17 cellular contexts compared by ENCODE assay signal in genomic region chr3:46874430-46874829, GRCh38. TPM values are rescaled to one million over a fixed set of nuclear protein-coding genes. Genes with fewer than 3 reads are reported as not detected.
DNase-seq lines count a peak whose midpoint lies in the region; ATAC-seq and TF ChIP-seq lines count a peak whose summit lies in the region.
"Had no signal": no experiment of that assay in that cellular context is flagged by ENCODE, and none has a peak within 500 bp of the region (broad histone marks: within the 10 kb centered on the region; RNA-seq: fewer than 3 reads in every experiment).

No MANE protein-coding gene starts in this region.

- POLR2A ChIA-PET in HEK293T (lab: Yijun Ruan, JAX), result interaction anchor here (1.0 to 1.5 kb wide), 2 partner anchors 12 to 29 kb away, joined by 3 read pairs; partner anchors contain the start of gene MYL3

- CTCF ChIA-PET in HEK293T (lab: Yijun Ruan, JAX), result no interaction called here

- intact Hi-C loops in lower lobe of right lung (cut with DNase I), result no loop called here

- H3K27me3 ChIP-seq in lower lobe of right lung (ENCODE audit: low read depth) (no peaks in the 10 kb centered on the region), thoracic aorta (replicated peaks; ENCODE audit: insufficient read depth) (no peaks in the 10 kb centered on the region)
- H3K27me3 ChIP-seq: SJSA1 had no signal

- H3K27ac ChIP-seq in cingulate gyrus (ENCODE audit: low read depth, low read length) (peak overlapping the region; percentile 54), lower lobe of right lung (peak overlapping the region; percentile 47), thoracic aorta (peak overlapping the region; percentile 38 to 63)
- H3K27ac ChIP-seq: SJSA1 had no signal

- H3K4me3 ChIP-seq in lower lobe of right lung, result no peak overlapping the region
- H3K4me3 ChIP-seq in thoracic aorta, result no peak overlapping the region
- H3K4me3 ChIP-seq: SJSA1 had no signal

- ATAC-seq in lower lobe of right lung, result no peak
- no peak for ATAC-seq in thoracic aorta (ENCODE audit: insufficient number of reproducible peaks, low FRiP score, low read depth)
- no peak for ATAC-seq in GM21367 (IDR thresholded peaks at IDR 0.05; ENCODE audit: unreplicated experiment)
- ATAC-seq: activated CD4-positive, CD25-positive, alpha-beta regulatory T cell treated with anti-CD3 and anti-CD28 coated beads, Interleukin-2, amount 50 U/mL, for 24 hours; HCT116 had no signal

- DNase-seq in HEK293T (ENCODE audit: extremely low spot score) (no peak), lower lobe of right lung (no peak), thoracic aorta (ENCODE audit: low spot score) (no peak), SKM-1 treated with dmso at 0.1 percent for 144 hours (lab: John Stamatoyannopoulos, UW; ENCODE audit: unreplicated experiment) (no peak), GM03348 (ENCODE audit: low spot score) (no peak), HuH-7.5 (ENCODE audit: low spot score) (no peak)
- DNase-seq: cerebellar nuclear complex, NCI-H187 treated with DMSO at 0.1 percent for 48 hours, NCI-H446 treated with DMSO at 0.1 percent for 48 hours, nephron progenitor cell had no signal

- H3K36me3 ChIP-seq in lower lobe of right lung (no peaks in the 10 kb centered on the region), thoracic aorta (no peaks in the 10 kb centered on the region)
- H3K36me3 ChIP-seq: SJSA1 had no signal

- H3K9me3 ChIP-seq in lower lobe of right lung, result no peaks in the 10 kb centered on the region
- H3K9me3 ChIP-seq in thoracic aorta, result no peaks in the 10 kb centered on the region
- H3K9me3 ChIP-seq: SJSA1 had no signal

- TF ChIP-seq CTCF in lower lobe of right lung (IDR thresholded peaks at IDR 0.05) (no peak), thoracic aorta (IDR thresholded peaks at IDR 0.05) (no peak)

- H3K4me1 ChIP-seq in lower lobe of right lung (no peaks in the 10 kb centered on the region), thoracic aorta (ENCODE audit: control insufficient read depth in 1 of 2, low read depth in 2 of 2) (peaks cover 31 to 60% of the 10 kb centered on the region in 2 donors)

TF ChIP-seq in HEK293T, 16 proteins besides CTCF, POLR2A, EP300 and RAD21:
- TF ChIP-seq ARNT (IDR thresholded peaks at IDR 0.05) (no peak), NFRKB (IDR thresholded peaks at IDR 0.05) (no peak), L3MBTL2 (conservative IDR thresholded peaks at IDR 0.05) (peak; percentile 68)

RNA-seq across cellular contexts. Expression of gene PTH1R, which starts 3.1 kb away (rescaled TPM):
- total RNA-seq in lower lobe of right lung, result 14.5 TPM
- total RNA-seq in thoracic aorta, result 1 to 10 TPM; 5.6 to 8.9 TPM
- total RNA-seq: SJSA1 had no signal

RNA-seq across cellular contexts. Expression of gene MYL3, which starts 11.2 kb away (rescaled TPM):
- total RNA-seq in lower lobe of right lung (2.0 TPM), thoracic aorta (1 to 10 TPM in 1 of 2 donors, not detected in 1; 1.5 TPM)
- total RNA-seq: frontal cortex, lung microvascular endothelial cell, SJSA1 had no signal
